ENCODE assay signal across 20 cellular contexts in genomic region chr18:49048361-49048760, GRCh38.
DNase-seq lines count a peak whose midpoint lies in the region; FAIRE-seq and TF ChIP-seq lines count a peak whose summit lies in the region.
"Had no signal": no experiment of that assay in that cellular context is flagged by ENCODE, and none has a peak within 500 bp of the region (broad histone marks: within the 10 kb centered on the region; RNA-seq: fewer than 3 reads in every experiment).

No MANE protein-coding gene starts in this region.

- intact Hi-C loops in esophagus squamous epithelium (cut with DNase I), result loop anchor here (10.0 kb wide), 1 partner anchor 374 kb away; no protein-coding TSS in a partner anchor

- WGBS in esophagus squamous epithelium, 2 donors, result 42 to 60% methylated on average over 5 of the region's 5 CpGs

- TF ChIP-seq POLR2A in esophagus squamous epithelium (IDR thresholded peaks at IDR 0.05) (no peak), erythroblast (IDR thresholded peaks at IDR 0.05; ENCODE audit: low read length) (no peak)

- H3K9me3 Mint-ChIP-seq in astrocyte (ENCODE audit: unreplicated experiment), result no peaks in the 10 kb centered on the region
- H3K9me3 Mint-ChIP-seq: CD4-positive, alpha-beta memory T cell had no signal

- H3K4me3 ChIP-seq in astrocyte (ENCODE audit: insufficient read depth, low read depth, low read length), result no peak overlapping the region
- no peak overlapping the region for H3K4me3 ChIP-seq in esophagus squamous epithelium
- H3K4me3 ChIP-seq: dorsolateral prefrontal cortex, pancreas, tibial artery had no signal

- H3K27ac ChIP-seq in astrocyte (ENCODE audit: low read depth, low read length), result peak overlapping the region; percentile 15
- no peak overlapping the region for H3K27ac ChIP-seq in esophagus squamous epithelium
- H3K27ac ChIP-seq: dorsolateral prefrontal cortex, pancreas, tibial artery had no signal

- H3K4me1 ChIP-seq in astrocyte (ENCODE audit: insufficient read depth, low read length) (peaks cover 16% of the 10 kb centered on the region), esophagus squamous epithelium (peaks cover 4 to 24% (median 10%) of the 10 kb centered on the region in 3 donors)
- H3K4me1 ChIP-seq: pancreas had no signal

- peaks cover 22% of the 10 kb centered on the region for H3K4me1 Mint-ChIP-seq in astrocyte (ENCODE audit: low read depth, unreplicated experiment)

- H2AFZ ChIP-seq in astrocyte (ENCODE audit: low read depth, low read length), result no peak overlapping the region

- no peaks in the 10 kb centered on the region for H3K27me3 ChIP-seq in astrocyte (ENCODE audit: insufficient read depth, low read length)
- no peaks in the 10 kb centered on the region for H3K27me3 ChIP-seq in esophagus squamous epithelium
- H3K27me3 ChIP-seq: dorsolateral prefrontal cortex, pancreas, tibial artery had no signal

- peak; percentile 77 for DNase-seq in AG08395 (ENCODE audit: low spot score)
- peak; percentile 97 for DNase-seq in GM04503 (ENCODE audit: low read depth)
- peak; percentile 61 for DNase-seq in astrocyte (ENCODE audit: low read depth)
- peak; percentile 16 for DNase-seq in kidney glomerular epithelial cell (lab: John Stamatoyannopoulos, UW)
- no peak for DNase-seq in esophagus squamous epithelium (lab: John Stamatoyannopoulos, UW)
- DNase-seq in erythroblast (lab: John Stamatoyannopoulos, UW), result no peak
- DNase-seq in NCI-H510A (lab: John Stamatoyannopoulos, UW), result no peak
- no peak for DNase-seq in nucleus accumbens (lab: John Stamatoyannopoulos, UW)
- DNase-seq: activated CD8-positive, alpha-beta memory T cell treated with anti-CD3 and anti-CD28 coated beads, Interleukin-2, amount 50 U/mL, for 48 hours; anterior cingulate cortex; CD4-positive, alpha-beta memory T cell; dorsolateral prefrontal cortex; islet precursor cell; KBM-7; NCI-H1436; NCI-H524; pancreas; tibial artery had no signal

- H3K9ac ChIP-seq in astrocyte (ENCODE audit: low read length), result peak overlapping the region; percentile 4

- no peaks in the 10 kb centered on the region for H3K27me3 Mint-ChIP-seq in astrocyte (ENCODE audit: low read depth, unreplicated experiment)
- H3K27me3 Mint-ChIP-seq: CD4-positive, alpha-beta memory T cell had no signal

- H3K79me2 ChIP-seq in astrocyte (ENCODE audit: insufficient read depth, low read length), result no peaks in the 10 kb centered on the region

- H3K36me3 Mint-ChIP-seq in astrocyte (ENCODE audit: low read depth, unreplicated experiment), result peaks cover 4% of the 10 kb centered on the region

- no peak for TF ChIP-seq CTCF in astrocyte (IDR thresholded peaks at IDR 0.05; ENCODE audit: insufficient read depth, low read depth, low read length)
- no peak for TF ChIP-seq CTCF in esophagus squamous epithelium (IDR thresholded peaks at IDR 0.05)

- no peaks in the 10 kb centered on the region for H4K20me1 ChIP-seq in astrocyte (ENCODE audit: insufficient read depth, low read length)

- peak; percentile 68 for FAIRE-seq in astrocyte (lab: Jason Lieb, UNC)
- FAIRE-seq: G401.6, H1, pancreas had no signal

- H3K27ac Mint-ChIP-seq in astrocyte (ENCODE audit: unreplicated experiment), result no peak overlapping the region

- H3K9me3 ChIP-seq in astrocyte (ENCODE audit: insufficient read depth, low read depth, low read length) (no peaks in the 10 kb centered on the region), esophagus squamous epithelium (no peaks in the 10 kb centered on the region)
- H3K9me3 ChIP-seq: pancreas, tibial artery had no signal

- H3K36me3 ChIP-seq in astrocyte (ENCODE audit: insufficient read depth, low read length) (no peaks in the 10 kb centered on the region), esophagus squamous epithelium (peaks cover 0 to 13% (median 0%) of the 10 kb centered on the region in 3 donors)

- H3K4me3 Mint-ChIP-seq in astrocyte (ENCODE audit: unreplicated experiment), result no peak overlapping the region
- H3K4me3 Mint-ChIP-seq: CD4-positive, alpha-beta memory T cell had no signal

- H3K4me2 ChIP-seq in astrocyte (ENCODE audit: low read length), result no peak overlapping the region

Comparison
In these comparisons a context has a peak if more than half of its experiments do, and no peak if none do; other contexts are left out.
1. DNase-seq: peak in AG08395 (single experiment), GM04503 (single experiment), astrocyte (single experiment) and kidney glomerular epithelial cell (single experiment); none in esophagus squamous epithelium (single experiment), erythroblast (0 of 2), NCI-H510A (single experiment) and nucleus accumbens (0 of 56).